In genomic region chr16:80976946-80977345, GRCh38 we compare ENCODE assay signal across 19 cellular contexts. TPM values are rescaled to one million over a fixed set of nuclear protein-coding genes. Genes with fewer than 3 reads are reported as not detected.
A peak's percentile ranks its signal among the peaks of the same experiment; 100 is the strongest.
DNase-seq lines count a peak whose midpoint lies in the region; ATAC-seq, FAIRE-seq and TF ChIP-seq lines count a peak whose summit lies in the region.
"Had no signal": no experiment of that assay in that cellular context is flagged by ENCODE, and none has a peak within 500 bp of the region (broad histone marks: within the 10 kb centered on the region; RNA-seq: fewer than 3 reads in every experiment).

No MANE protein-coding gene starts in this region.

- H3K36me3 Mint-ChIP-seq in activated T-helper 1 cell treated with anti-CD3 and anti-CD28 coated beads, Interleukin-12 subunit alpha, Interleukin-12 subunit beta, Interleukin-2, Interleukin-4 antibody, amounts not matched to agents 30 ng/mL and 10 ng/mL and 1 ng/mL, durations not matched to agents 14 hours and 24 hours and 36 hours (ENCODE audit: low read depth) = peaks cover 39% of the 10 kb centered on the region

- no peak for TF ChIP-seq CTCF in HepG2 (CRISPR knock-in tag; IDR thresholded peaks at IDR 0.05)
- TF ChIP-seq CTCF in right lobe of liver (IDR thresholded peaks at IDR 0.05) = no peak
- TF ChIP-seq CTCF in epithelial cell of esophagus (IDR thresholded peaks at IDR 0.05; ENCODE audit: insufficient read depth, low read depth, low read length, missing control alignments) = no peak

- CTCF ChIA-PET in HepG2 (lab: Yijun Ruan, JAX; ENCODE audit: low intra/inter-chr PET ratio, low total read pairs) = interaction anchor here (2.2 kb wide), 1 partner anchor 28 kb away, joined by 6 read pairs; no protein-coding TSS in a partner anchor

- WGBS in HepG2 (ENCODE audit: low lambda C conversion rate) = 96% methylated on average over 1 of the region's 1 CpG
- 92% methylated on average over 1 of the region's 1 CpG for WGBS in right lobe of liver (ENCODE audit: insufficient coverage, low coverage, low lambda C conversion rate, missing lambda C conversion rate)

- in situ Hi-C loops in HepG2 (cut with HindIII; ENCODE audit: extremely low pct_ligation_motif_present, low pct_unique_long_range_greater_than_20kb) = no loop called here

- no peak overlapping the region for H3K4me2 ChIP-seq in HepG2 (ENCODE audit: low read depth, low read length)

- POLR2A ChIA-PET in HepG2 (lab: Yijun Ruan, JAX) = no interaction called here

- H3K4me3 ChIP-seq in HepG2 (replicated peaks in 1 of 3; ENCODE audit: insufficient read depth in 1 of 3, low read depth in 2 of 3, low read length in 3 of 3) (no peak overlapping the region), right lobe of liver (no peak overlapping the region), epithelial cell of esophagus (ENCODE audit: low read length) (no peak overlapping the region)
- H3K4me3 ChIP-seq: SJCRH30 had no signal

- ATAC-seq in HepG2 (no peak), right lobe of liver (no peak), GM21786 (IDR thresholded peaks at IDR 0.05; ENCODE audit: unreplicated experiment) (no peak)
- ATAC-seq: Panc1 had no signal

- H3K4me1 ChIP-seq in HepG2 (ENCODE audit: insufficient read depth, low read length) = peaks cover 14% of the 10 kb centered on the region
- peaks cover 0 to 54% (median 22%) of the 10 kb centered on the region in 4 donors for H3K4me1 ChIP-seq in right lobe of liver
- H3K4me1 ChIP-seq: SJCRH30 had no signal

- H3K9me3 Mint-ChIP-seq in activated T-helper 1 cell treated with anti-CD3 and anti-CD28 coated beads, Interleukin-12 subunit alpha, Interleukin-12 subunit beta, Interleukin-2, Interleukin-4 antibody, amounts not matched to agents 30 ng/mL and 10 ng/mL and 1 ng/mL, durations not matched to agents 14 hours and 24 hours and 36 hours = no peaks in the 10 kb centered on the region
- H3K9me3 Mint-ChIP-seq: CD4-positive, CD25-positive, alpha-beta regulatory T cell had no signal

- H3K36me3 ChIP-seq in HepG2 (replicated peaks in 1 of 2; ENCODE audit: control insufficient read depth in 1 of 2, insufficient read depth in 2 of 2, low read length in 2 of 2) (peaks cover 3 to 30% of the 10 kb centered on the region in 2 experiments; a peak in 4 of 5 replicates), right lobe of liver (no peaks in the 10 kb centered on the region)

- no peak for DNase-seq in HepG2 (ENCODE audit: low spot score)
- no peak for DNase-seq in right lobe of liver
- DNase-seq in activated T-helper 1 cell treated with anti-CD3 and anti-CD28 coated beads, Interleukin-12 subunit alpha, Interleukin-12 subunit beta, Interleukin-2, Interleukin-4 antibody, amounts not matched to agents 30 ng/mL and 10 ng/mL and 1 ng/mL, durations not matched to agents 14 hours and 24 hours and 36 hours (ENCODE audit: low spot score) = no peak
- peak; percentile 47 for DNase-seq in epithelial cell of esophagus (ENCODE audit: low read depth)
- DNase-seq in NAMALWA (ENCODE audit: low spot score) = no peak
- no peak for DNase-seq in HCEC 1CT
- DNase-seq: CD4-positive, CD25-positive, alpha-beta regulatory T cell; DMS79; KBM-7; NCI-H1105 treated with DMSO at 0.1 percent for 48 hours; NCI-H2081; NCI-H2171; NCI-H345; NCI-H524 treated with DMSO at 0.1 percent for 48 hours; NCI-H82; SJCRH30 had no signal

- TF ChIP-seq RAD21 in HepG2 (CRISPR knock-in tag; IDR thresholded peaks at IDR 0.05) = no peak

- intact Hi-C loops in HepG2 (cut with micrococcal nuclease; ENCODE audit: unreplicated experiment) (no loop called here), right lobe of liver (cut with DNase I) (no loop called here)
- intact Hi-C loops in activated T-helper 1 cell treated with anti-CD3 and anti-CD28 coated beads, Interleukin-12 subunit alpha, Interleukin-12 subunit beta, Interleukin-2, Interleukin-4 antibody, amounts not matched to agents 30 ng/mL and 10 ng/mL and 1 ng/mL, durations not matched to agents 14 hours and 24 hours and 36 hours (cut with micrococcal nuclease) = no loop called here

- H3K27me3 ChIP-seq in HepG2 (ENCODE audit: control insufficient read depth in 1 of 2, insufficient read depth in 2 of 2, low read length in 2 of 2) = no peaks in the 10 kb centered on the region
- H3K27me3 ChIP-seq in right lobe of liver = no peaks in the 10 kb centered on the region
- H3K27me3 ChIP-seq: SJCRH30 had no signal

- H3K27ac Mint-ChIP-seq in activated T-helper 1 cell treated with anti-CD3 and anti-CD28 coated beads, Interleukin-12 subunit alpha, Interleukin-12 subunit beta, Interleukin-2, Interleukin-4 antibody, amounts not matched to agents 30 ng/mL and 10 ng/mL and 1 ng/mL, durations not matched to agents 14 hours and 24 hours and 36 hours = peak overlapping the region; percentile 6

- no peak overlapping the region for H3K27ac ChIP-seq in HepG2 (ENCODE audit: extremely low read length, insufficient read depth, low read length)
- peak overlapping the region in 1 of 3 donors; percentile 5 for H3K27ac ChIP-seq in right lobe of liver
- H3K27ac ChIP-seq: SJCRH30 had no signal

- no peak overlapping the region for H3K9ac ChIP-seq in HepG2 (ENCODE audit: insufficient read depth, low read depth, low read length)

- no TSS peak for BruUV-seq in HepG2 (replicated peaks; lab: Mats Ljungman, UMichigan)

- H3K27me3 Mint-ChIP-seq in activated T-helper 1 cell treated with anti-CD3 and anti-CD28 coated beads, Interleukin-12 subunit alpha, Interleukin-12 subunit beta, Interleukin-2, Interleukin-4 antibody, amounts not matched to agents 30 ng/mL and 10 ng/mL and 1 ng/mL, durations not matched to agents 14 hours and 24 hours and 36 hours (ENCODE audit: insufficient read depth) = no peaks in the 10 kb centered on the region
- H3K27me3 Mint-ChIP-seq: CD4-positive, CD25-positive, alpha-beta regulatory T cell had no signal

- peaks cover 6% of the 10 kb centered on the region for H3K4me1 Mint-ChIP-seq in activated T-helper 1 cell treated with anti-CD3 and anti-CD28 coated beads, Interleukin-12 subunit alpha, Interleukin-12 subunit beta, Interleukin-2, Interleukin-4 antibody, amounts not matched to agents 30 ng/mL and 10 ng/mL and 1 ng/mL, durations not matched to agents 14 hours and 24 hours and 36 hours (ENCODE audit: low read depth)

- FAIRE-seq in HepG2 (lab: Jason Lieb, UNC) = no peak
- FAIRE-seq: H54 had no signal

- H4K20me1 ChIP-seq in HepG2 (ENCODE audit: insufficient read depth, low read length) = no peaks in the 10 kb centered on the region

- H3K9me3 ChIP-seq in HepG2 (ENCODE audit: low read length) (no peaks in the 10 kb centered on the region), right lobe of liver (no peaks in the 10 kb centered on the region)
- H3K9me3 ChIP-seq: SJCRH30 had no signal

- H3K79me2 ChIP-seq in HepG2 (ENCODE audit: insufficient read depth, low read length) = peaks cover 7% of the 10 kb centered on the region

- no peak overlapping the region for H3K4me3 Mint-ChIP-seq in activated T-helper 1 cell treated with anti-CD3 and anti-CD28 coated beads, Interleukin-12 subunit alpha, Interleukin-12 subunit beta, Interleukin-2, Interleukin-4 antibody, amounts not matched to agents 30 ng/mL and 10 ng/mL and 1 ng/mL, durations not matched to agents 14 hours and 24 hours and 36 hours
- H3K4me3 Mint-ChIP-seq: CD4-positive, CD25-positive, alpha-beta regulatory T cell had no signal

- no peak overlapping the region for H2AFZ ChIP-seq in HepG2 (ENCODE audit: low read length)

- TF ChIP-seq POLR2A in HepG2 (IDR thresholded peaks at IDR 0.05; ENCODE audit: insufficient read depth in 1 of 2, low read depth in 2 of 2, low read length in 2 of 2) (no peak), right lobe of liver (IDR thresholded peaks at IDR 0.05) (no peak)

- TF ChIP-seq EP300 in HepG2 (IDR thresholded peaks at IDR 0.05; ENCODE audit: low read depth in 2 of 2, low read length in 2 of 2) = no peak
- no peak for TF ChIP-seq EP300 in HepG2 (CRISPR knock-in tag; IDR thresholded peaks at IDR 0.05; ENCODE audit: borderline replicate concordance)

RNA-seq across cellular contexts. Expression of gene CMC2, which starts 29.7 kb away (rescaled TPM):
- total RNA-seq in HepG2 (2016; rRNA removed; fragmentation: Illumina TruSeq; extraction: Trizol) = 129 and 147 TPM in 2 replicates
- total RNA-seq in HepG2 (2016; cell fraction: cytosol; rRNA removed; fragmentation: Illumina TruSeq; extraction: Trizol; ENCODE audit: low read depth) = 111 and 171 TPM in 2 replicates
- total RNA-seq in HepG2 (2016; cell fraction: insoluble cytoplasmic fraction; rRNA removed; fragmentation: Illumina TruSeq; extraction: Trizol) = 118 and 155 TPM in 2 replicates
- 132 and 180 TPM in 2 replicates for total RNA-seq in HepG2 (2016; cell fraction: membrane; rRNA removed; fragmentation: Illumina TruSeq; extraction: Trizol)
- 49.2 and 54.6 TPM in 2 replicates for total RNA-seq in HepG2 (2016; cell fraction: nucleus; rRNA removed; fragmentation: Illumina TruSeq; extraction: Trizol)
- polyA plus RNA-seq in HepG2 (2011; rRNA removed) = 92.1 and 116 TPM in 2 replicates
- 134 and 148 TPM in 2 replicates for polyA plus RNA-seq in HepG2 (2011; cell fraction: cytosol; rRNA removed)
- 22.2 and 24.5 TPM in 2 replicates for polyA plus RNA-seq in HepG2 (2011; cell fraction: nucleus; rRNA removed)
- 81.8 and 85.6 TPM in 2 replicates for polyA plus RNA-seq in HepG2 (2012)
- 157 and 235 TPM in 2 replicates for polyA plus RNA-seq in HepG2 (2016; cell fraction: cytosol; fragmentation: Illumina TruSeq; extraction: Trizol; ENCODE audit: low read depth)
- 172 and 176 TPM in 2 replicates for polyA plus RNA-seq in HepG2 (2016; cell fraction: insoluble cytoplasmic fraction; fragmentation: Illumina TruSeq; extraction: Trizol; ENCODE audit: low read depth)
- 133 and 179 TPM in 2 replicates for polyA plus RNA-seq in HepG2 (2016; cell fraction: membrane; fragmentation: Illumina TruSeq; extraction: Trizol; ENCODE audit: low read depth)
- polyA plus RNA-seq in HepG2 (2016; cell fraction: nucleus; fragmentation: Illumina TruSeq; extraction: Trizol; ENCODE audit: insufficient read depth, low read depth) = 86.6 and 97.5 TPM in 2 replicates
- 70.9 and 71.9 TPM in 2 replicates for polyA minus RNA-seq in HepG2 (2011; rRNA and poly(A)+ RNA removed; ENCODE audit: low replicate concordance)
- polyA minus RNA-seq in HepG2 (2011; cell fraction: cytosol; rRNA and poly(A)+ RNA removed) = 19.8 and 22.3 TPM in 2 replicates
- polyA minus RNA-seq in HepG2 (2011; cell fraction: nucleus; rRNA and poly(A)+ RNA removed) = 35.4 and 68.6 TPM in 2 replicates
- total RNA-seq in right lobe of liver = 10 to 100 TPM; 23.5 to 58.3 (median 42.1) TPM
- 141 and 156 TPM in 2 replicates for total RNA-seq in activated T-helper 1 cell treated with anti-CD3 and anti-CD28 coated beads, Interleukin-12 subunit alpha, Interleukin-12 subunit beta, Interleukin-2, Interleukin-4 antibody, amounts not matched to agents 30 ng/mL and 10 ng/mL and 1 ng/mL, durations not matched to agents 14 hours and 24 hours and 36 hours

RNA-seq across cellular contexts. Expression of gene CENPN, which starts 30.1 kb away (rescaled TPM):
- total RNA-seq in HepG2 (2016; rRNA removed; fragmentation: Illumina TruSeq; extraction: Trizol) = 129 and 193 TPM in 2 replicates
- 98.3 and 119 TPM in 2 replicates for total RNA-seq in HepG2 (2016; cell fraction: cytosol; rRNA removed; fragmentation: Illumina TruSeq; extraction: Trizol; ENCODE audit: low read depth)
- 133 and 185 TPM in 2 replicates for total RNA-seq in HepG2 (2016; cell fraction: insoluble cytoplasmic fraction; rRNA removed; fragmentation: Illumina TruSeq; extraction: Trizol)
- 180 and 185 TPM in 2 replicates for total RNA-seq in HepG2 (2016; cell fraction: membrane; rRNA removed; fragmentation: Illumina TruSeq; extraction: Trizol)
- 46.2 and 59.6 TPM in 2 replicates for total RNA-seq in HepG2 (2016; cell fraction: nucleus; rRNA removed; fragmentation: Illumina TruSeq; extraction: Trizol)
- polyA plus RNA-seq in HepG2 (2011; rRNA removed) = 17.3 and 29.7 TPM in 2 replicates
- polyA plus RNA-seq in HepG2 (2011; cell fraction: cytosol; rRNA removed) = 15.2 and 17.8 TPM in 2 replicates
- 8.3 and 10.1 TPM in 2 replicates for polyA plus RNA-seq in HepG2 (2011; cell fraction: nucleus; rRNA removed)
- polyA plus RNA-seq in HepG2 (2012) = 46.5 and 70.0 TPM in 2 replicates
- 113 and 120 TPM in 2 replicates for polyA plus RNA-seq in HepG2 (2016; cell fraction: cytosol; fragmentation: Illumina TruSeq; extraction: Trizol; ENCODE audit: low read depth)
- polyA plus RNA-seq in HepG2 (2016; cell fraction: insoluble cytoplasmic fraction; fragmentation: Illumina TruSeq; extraction: Trizol; ENCODE audit: low read depth) = 123 and 135 TPM in 2 replicates
- polyA plus RNA-seq in HepG2 (2016; cell fraction: membrane; fragmentation: Illumina TruSeq; extraction: Trizol; ENCODE audit: low read depth) = 123 and 146 TPM in 2 replicates
- 40.0 and 50.9 TPM in 2 replicates for polyA plus RNA-seq in HepG2 (2016; cell fraction: nucleus; fragmentation: Illumina TruSeq; extraction: Trizol; ENCODE audit: insufficient read depth, low read depth)
- polyA minus RNA-seq in HepG2 (2011; rRNA and poly(A)+ RNA removed; ENCODE audit: low replicate concordance) = 17.1 and 164 TPM in 2 replicates
- polyA minus RNA-seq in HepG2 (2011; cell fraction: cytosol; rRNA and poly(A)+ RNA removed) = 14.1 and 16.1 TPM in 2 replicates
- 17.9 and 25.4 TPM in 2 replicates for polyA minus RNA-seq in HepG2 (2011; cell fraction: nucleus; rRNA and poly(A)+ RNA removed)
- 10 to 100 TPM in 1 of 6 experiments, 1 to 10 TPM in 5; 6.6 to 11.4 (median 7.9) TPM for total RNA-seq in right lobe of liver
- total RNA-seq in activated T-helper 1 cell treated with anti-CD3 and anti-CD28 coated beads, Interleukin-12 subunit alpha, Interleukin-12 subunit beta, Interleukin-2, Interleukin-4 antibody, amounts not matched to agents 30 ng/mL and 10 ng/mL and 1 ng/mL, durations not matched to agents 14 hours and 24 hours and 36 hours = 65.6 and 67.8 TPM in 2 replicates

RNA-seq across cellular contexts. Expression of gene ATMIN, which starts 58.7 kb away (rescaled TPM):
- 60.4 and 74.7 TPM in 2 replicates for total RNA-seq in HepG2 (2016; rRNA removed; fragmentation: Illumina TruSeq; extraction: Trizol)
- total RNA-seq in HepG2 (2016; cell fraction: cytosol; rRNA removed; fragmentation: Illumina TruSeq; extraction: Trizol; ENCODE audit: low read depth) = 33.0 and 38.8 TPM in 2 replicates
- 61.5 and 70.5 TPM in 2 replicates for total RNA-seq in HepG2 (2016; cell fraction: insoluble cytoplasmic fraction; rRNA removed; fragmentation: Illumina TruSeq; extraction: Trizol)
- total RNA-seq in HepG2 (2016; cell fraction: membrane; rRNA removed; fragmentation: Illumina TruSeq; extraction: Trizol) = 116 and 141 TPM in 2 replicates
- total RNA-seq in HepG2 (2016; cell fraction: nucleus; rRNA removed; fragmentation: Illumina TruSeq; extraction: Trizol) = 37.1 and 38.6 TPM in 2 replicates
- 30.4 and 34.6 TPM in 2 replicates for polyA plus RNA-seq in HepG2 (2011; rRNA removed)
- 18.8 and 33.3 TPM in 2 replicates for polyA plus RNA-seq in HepG2 (2011; cell fraction: cytosol; rRNA removed)
- polyA plus RNA-seq in HepG2 (2011; cell fraction: nucleus; rRNA removed) = 12.4 and 15.2 TPM in 2 replicates
- 26.9 TPM in 2 replicates for polyA plus RNA-seq in HepG2 (2012)
- 52.2 and 56.7 TPM in 2 replicates for polyA plus RNA-seq in HepG2 (2016; cell fraction: cytosol; fragmentation: Illumina TruSeq; extraction: Trizol; ENCODE audit: low read depth)
- polyA plus RNA-seq in HepG2 (2016; cell fraction: insoluble cytoplasmic fraction; fragmentation: Illumina TruSeq; extraction: Trizol; ENCODE audit: low read depth) = 70.0 and 73.6 TPM in 2 replicates
- polyA plus RNA-seq in HepG2 (2016; cell fraction: membrane; fragmentation: Illumina TruSeq; extraction: Trizol; ENCODE audit: low read depth) = 113 and 129 TPM in 2 replicates
- polyA plus RNA-seq in HepG2 (2016; cell fraction: nucleus; fragmentation: Illumina TruSeq; extraction: Trizol; ENCODE audit: insufficient read depth, low read depth) = 53.5 and 53.8 TPM in 2 replicates
- 32.5 and 50.4 TPM in 2 replicates for polyA minus RNA-seq in HepG2 (2011; rRNA and poly(A)+ RNA removed; ENCODE audit: low replicate concordance)
- polyA minus RNA-seq in HepG2 (2011; cell fraction: cytosol; rRNA and poly(A)+ RNA removed) = 25.9 and 27.0 TPM in 2 replicates
- 22.4 and 30.6 TPM in 2 replicates for polyA minus RNA-seq in HepG2 (2011; cell fraction: nucleus; rRNA and poly(A)+ RNA removed)
- 10 to 100 TPM; 12.8 to 15.5 (median 14.6) TPM for total RNA-seq in right lobe of liver
- 31.2 and 32.3 TPM in 2 replicates for total RNA-seq in activated T-helper 1 cell treated with anti-CD3 and anti-CD28 coated beads, Interleukin-12 subunit alpha, Interleukin-12 subunit beta, Interleukin-2, Interleukin-4 antibody, amounts not matched to agents 30 ng/mL and 10 ng/mL and 1 ng/mL, durations not matched to agents 14 hours and 24 hours and 36 hours
